1 cellular context compared by ENCODE assay signal in genomic region chr11:18594999-18595749, GRCh38.
TF ChIP-seq lines count a peak whose summit lies in the region.

No MANE protein-coding gene starts in this region.

TF ChIP-seq in K562, 482 proteins besides CTCF, POLR2A, EP300 and RAD21:
- TF ChIP-seq NCOR1 (IDR thresholded peaks at IDR 0.05), result no peak
- no peak for TF ChIP-seq HNRNPL (IDR thresholded peaks at IDR 0.05; ENCODE audit: low read depth, low read length)
- 0 out of 2 replicates have a peak, but pooled peaks have one; percentile 20 for TF ChIP-seq TFE3 (CRISPR knock-in tag; IDR thresholded peaks at IDR 0.05)
- TF ChIP-seq CBX8 (IDR thresholded peaks at IDR 0.05; ENCODE audit: borderline replicate concordance, extremely low read depth, low read depth, low read length, poor library complexity, severe bottlenecking), result no peak
- TF ChIP-seq KLF6 (CRISPR knock-in tag; IDR thresholded peaks at IDR 0.05; ENCODE audit: borderline replicate concordance), result no peak
- TF ChIP-seq CBFA2T2 (conservative IDR thresholded peaks at IDR 0.05), result peak; percentile 43
- no peak for TF ChIP-seq ZBED1 (IDR thresholded peaks at IDR 0.05)
- TF ChIP-seq, protein P1, sequence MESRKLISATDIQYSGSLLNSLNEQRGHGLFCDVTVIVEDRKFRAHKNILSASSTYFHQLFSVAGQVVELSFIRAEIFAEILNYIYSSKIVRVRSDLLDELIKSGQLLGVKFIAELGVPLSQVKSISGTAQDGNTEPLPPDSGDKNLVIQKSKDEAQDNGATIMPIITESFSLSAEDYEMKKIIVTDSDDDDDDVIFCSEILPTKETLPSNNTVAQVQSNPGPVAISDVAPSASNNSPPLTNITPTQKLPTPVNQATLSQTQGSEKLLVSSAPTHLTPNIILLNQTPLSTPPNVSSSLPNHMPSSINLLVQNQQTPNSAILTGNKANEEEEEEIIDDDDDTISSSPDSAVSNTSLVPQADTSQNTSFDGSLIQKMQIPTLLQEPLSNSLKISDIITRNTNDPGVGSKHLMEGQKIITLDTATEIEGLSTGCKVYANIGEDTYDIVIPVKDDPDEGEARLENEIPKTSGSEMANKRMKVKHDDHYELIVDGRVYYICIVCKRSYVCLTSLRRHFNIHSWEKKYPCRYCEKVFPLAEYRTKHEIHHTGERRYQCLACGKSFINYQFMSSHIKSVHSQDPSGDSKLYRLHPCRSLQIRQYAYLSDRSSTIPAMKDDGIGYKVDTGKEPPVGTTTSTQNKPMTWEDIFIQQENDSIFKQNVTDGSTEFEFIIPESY (CRISPR knock-in tag; IDR thresholded peaks at IDR 0.05), result no peak
- TF ChIP-seq HNRNPLL (IDR thresholded peaks at IDR 0.05; ENCODE audit: low read depth, low read length, poor library complexity, severe bottlenecking), result no peak
- peak; percentile 50 for TF ChIP-seq CBFA2T3 (IDR thresholded peaks at IDR 0.05)
- no peak for TF ChIP-seq FOXK1 (CRISPR knock-in tag; IDR thresholded peaks at IDR 0.05; ENCODE audit: borderline replicate concordance)
TF ChIP-seq in K562: peak in this region for 3.
